Comparison of ENCODE assay signal across 11 cellular contexts in the genomic region with DNA sequence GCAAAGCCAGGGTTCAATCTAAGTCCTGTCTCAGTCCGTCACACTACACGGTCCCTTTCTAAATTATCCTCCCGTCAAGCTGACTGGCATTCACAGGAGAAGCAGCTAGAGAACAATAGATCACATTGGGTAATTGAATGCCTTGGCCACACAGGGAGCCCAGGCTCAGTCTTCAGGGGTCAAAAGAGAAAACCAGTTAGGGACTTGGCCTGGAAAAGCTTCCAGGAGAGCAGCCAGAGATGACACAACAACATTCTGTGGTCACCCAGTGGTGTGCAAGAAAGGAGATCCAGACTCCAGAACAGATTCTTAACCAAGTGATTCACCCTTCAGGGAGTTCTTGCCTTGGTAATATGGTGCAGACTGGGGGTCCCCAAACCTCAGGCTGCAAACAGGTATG. TPM values are rescaled to one million over a fixed set of nuclear protein-coding genes. Genes with fewer than 3 reads are reported as not detected.
A peak's percentile ranks its signal among the peaks of the same experiment; 100 is the strongest.
DNase-seq lines count a peak whose midpoint lies in the region; ATAC-seq and TF ChIP-seq lines count a peak whose summit lies in the region.
"Had no signal": no experiment of that assay in that cellular context is flagged by ENCODE, and none has a peak within 500 bp of the region (broad histone marks: within the 10 kb centered on the region; RNA-seq: fewer than 3 reads in every experiment).

No MANE protein-coding gene starts in this region.

- CTCF ChIA-PET in IMR-90 (lab: Yijun Ruan, JAX) = no interaction called here

- no peaks in the 10 kb centered on the region for H3K9me3 Mint-ChIP-seq in immature natural killer cell

- peaks cover 0 to 20% (median 12%) of the 10 kb centered on the region in 3 donors for H3K36me3 Mint-ChIP-seq in immature natural killer cell

- no peak overlapping the region for H2AK9ac ChIP-seq in IMR-90 (replicated peaks; ENCODE audit: low read depth, low read length, poor library complexity)

- H2BK5ac ChIP-seq in IMR-90 (ENCODE audit: low read depth, low read length, poor library complexity, severe bottlenecking) = peak overlapping the region; percentile 61

- WGBS in IMR-90 (ENCODE audit: extremely low coverage in 2 of 2, insufficient read length in 1 of 2), 2 experiments = no CpG with 5 or more reads among the region's 3 CpGs

- intact Hi-C loops in IMR-90 (cut with micrococcal nuclease) = no loop called here

- TF ChIP-seq CTCF in IMR-90 (conservative IDR thresholded peaks at IDR 0.05; ENCODE audit: low read depth, low read length) (no peak), cardiac fibroblast (IDR thresholded peaks at IDR 0.05; ENCODE audit: low read depth, low read length) (no peak)

- H3K9me1 ChIP-seq in IMR-90 (ENCODE audit: insufficient read depth, low read length) = peaks cover 28% of the 10 kb centered on the region

- H3K4me1 Mint-ChIP-seq in immature natural killer cell = no peaks in the 10 kb centered on the region

- H4K20me1 ChIP-seq in IMR-90 (ENCODE audit: insufficient read depth, low read length) = no peaks in the 10 kb centered on the region; the same call in 1 of the 2 replicates

- H3K23ac ChIP-seq in IMR-90 (ENCODE audit: low read depth, low read length) = peak overlapping the region; percentile 43; the same call in 1 of the 2 replicates

- peak; percentile 82 for ATAC-seq in IMR-90 (ENCODE audit: low read depth)
- no peak for ATAC-seq in GM18517 (IDR thresholded peaks at IDR 0.05; ENCODE audit: unreplicated experiment)

- in situ Hi-C loops in ACHN (cut with HindIII; ENCODE audit: low pct_ligation_motif_present, low pct_unique_long_range_greater_than_20kb, low sequenced_read_pairs) (no loop called here), IMR-90 (cut with MboI; ENCODE audit: low sequenced_read_pairs) (no loop called here)

- TF ChIP-seq POLR2A in IMR-90 (IDR thresholded peaks at IDR 0.05; ENCODE audit: low read depth, low read length) = no peak

- H3K36me3 ChIP-seq in IMR-90 (ENCODE audit: control insufficient read depth, insufficient read depth, low read length) = peaks cover 5% of the 10 kb centered on the region
- H3K36me3 ChIP-seq: thoracic aorta had no signal

- peak overlapping the region in 1 of 2 experiments; percentile 90; a peak in 3 of 4 replicates for H4K8ac ChIP-seq in IMR-90 (ENCODE audit: low read depth in 2 of 2, low read length in 2 of 2)

- H3K27me3 Mint-ChIP-seq in immature natural killer cell (ENCODE audit: low read depth in 3 of 3) = peaks cover 0 to 3% (median 2%) of the 10 kb centered on the region in 3 donors

- peak overlapping the region; percentile 99 for H3K4ac ChIP-seq in IMR-90 (ENCODE audit: low read depth, low read length)

- H4K91ac ChIP-seq in IMR-90 (ENCODE audit: insufficient read depth, low read depth, low read length) = peak overlapping the region; percentile 68

- H3K27me3 ChIP-seq in IMR-90 (ENCODE audit: control insufficient read depth, insufficient read depth, low read length) = no peaks in the 10 kb centered on the region

- no TSS peak for BruUV-seq in IMR-90 (replicated peaks; lab: Mats Ljungman, UMichigan)

- peak overlapping the region; percentile 34 for H3K27ac ChIP-seq in IMR-90 (ENCODE audit: insufficient read depth, low read length)
- H3K27ac ChIP-seq: thoracic aorta had no signal

- no peaks in the 10 kb centered on the region for H3K9me3 ChIP-seq in IMR-90 (ENCODE audit: control insufficient read depth, insufficient read depth, low read length)
- H3K9me3 ChIP-seq: thoracic aorta had no signal

- H3K4me3 Mint-ChIP-seq in immature natural killer cell = no peak overlapping the region

- H3K9ac ChIP-seq in IMR-90 (ENCODE audit: low read depth, low read length) = no peak overlapping the region

- POLR2A ChIA-PET in IMR-90 (lab: Charles Lee; ENCODE audit: unreplicated experiment) = no interaction called here

- H2AFZ ChIP-seq in IMR-90 (replicated peaks; ENCODE audit: low read length, poor library complexity) = no peak overlapping the region

- H3K4me2 ChIP-seq in IMR-90 (ENCODE audit: low read depth, low read length) = peak overlapping the region; percentile 51

- peaks cover 19 to 80% of the 10 kb centered on the region in 2 experiments for H3K79me1 ChIP-seq in IMR-90 (ENCODE audit: low read depth in 1 of 2, low read length in 2 of 2)

- H3K4me1 ChIP-seq in IMR-90 (ENCODE audit: control insufficient read depth, insufficient read depth, low read length) = peaks cover 17% of the 10 kb centered on the region

- no peak overlapping the region for H3K27ac Mint-ChIP-seq in immature natural killer cell

- 0 out of 2 replicates have a peak, but pooled peaks have one; percentile 3 for TF ChIP-seq RAD21 in IMR-90 (IDR thresholded peaks at IDR 0.05; ENCODE audit: low read length)

- H3K14ac ChIP-seq in IMR-90 (replicated peaks; ENCODE audit: low read depth, low read length) = peak overlapping the region; percentile 71; the same call in 1 of the 2 replicates

- dilution Hi-C loops in IMR-90 (cut with HindIII; ENCODE audit: low sequenced_read_pairs, unreplicated experiment) = no loop called here

- H2BK15ac ChIP-seq in IMR-90 (ENCODE audit: low read depth, low read length) = peak overlapping the region; percentile 62; the same call in 2 of the 3 replicates

- H3K18ac ChIP-seq in IMR-90 (ENCODE audit: low read depth, low read length) = peak overlapping the region; percentile 34; the same call in 1 of the 2 replicates

- H2BK20ac ChIP-seq in IMR-90 (ENCODE audit: low read depth, low read length) = peak overlapping the region; percentile 99

- H4K5ac ChIP-seq in IMR-90 (ENCODE audit: low read depth, low read length) = no peak overlapping the region

- DNase-seq in ACHN (peak; percentile 95), IMR-90 (peak; percentile 97), cardiac fibroblast (ENCODE audit: low read depth in 2 of 2) (peak; percentile 92 to 98), iris pigment epithelial cell (ENCODE audit: low read depth) (peak; percentile 99), D341Med (ENCODE audit: low spot score) (no peak), immature natural killer cell (no peak), NCI-H1694 treated with DMSO at 0.1 percent for 48 hours (lab: John Stamatoyannopoulos, UW) (no peak)
- DNase-seq: AML-193; effector CD4-positive, alpha-beta T cell had no signal

- 0 out of 2 replicates have a peak overlapping the region, but pooled peaks have one; percentile 7 for H3K56ac ChIP-seq in IMR-90 (ENCODE audit: extremely low read depth, insufficient read depth, low read length)

- peak overlapping the region; percentile 99 for H2AK5ac ChIP-seq in IMR-90 (ENCODE audit: low read depth, low read length)

- no peak overlapping the region for H3K4me3 ChIP-seq in IMR-90 (ENCODE audit: insufficient read depth, low read depth, low read length)
- no peak overlapping the region for H3K4me3 ChIP-seq in cardiac fibroblast (replicated peaks in 1 of 2; ENCODE audit: low read depth in 2 of 2, low read length in 2 of 2)
- H3K4me3 ChIP-seq: thoracic aorta had no signal

- H2BK120ac ChIP-seq in IMR-90 (ENCODE audit: low read depth, low read length) = peak overlapping the region; percentile 99

TF ChIP-seq in IMR-90, 13 proteins besides CTCF, POLR2A, EP300 and RAD21:
- peak; percentile 94 for TF ChIP-seq CEBPB (IDR thresholded peaks at IDR 0.05; ENCODE audit: low read depth, low read length)
- no peak for TF ChIP-seq ELK1 (IDR thresholded peaks at IDR 0.05; ENCODE audit: borderline replicate concordance, low read depth, low read length)
- TF ChIP-seq BHLHE40 (IDR thresholded peaks at IDR 0.05; ENCODE audit: low read depth, low read length) = peak; percentile 85
- peak; percentile 72 for TF ChIP-seq FOS (IDR thresholded peaks at IDR 0.05; ENCODE audit: low read depth, low read length)
- no peak for TF ChIP-seq NFE2L2 (IDR thresholded peaks at IDR 0.05; ENCODE audit: low read depth, low read length)
- TF ChIP-seq RCOR1 (IDR thresholded peaks at IDR 0.05; ENCODE audit: insufficient replicate concordance, low read length) = peak; percentile 73
TF ChIP-seq in IMR-90: peak in this region for 4.

RNA-seq across cellular contexts. Expression of gene ARHGAP31, which starts 15.9 kb away (rescaled TPM):
- total RNA-seq in IMR-90 (2012; rRNA removed) = 6.6 and 7.5 TPM in 2 replicates
- polyA plus RNA-seq in IMR-90 (2012; rRNA removed) (7.7 and 8.3 TPM in 2 replicates), immature natural killer cell (1 to 10 TPM; 1.1 to 4.9 (median 2.8) TPM)
- 2.2 and 2.4 TPM in 2 replicates for polyA plus RNA-seq in IMR-90 (2012; cell fraction: cytosol; rRNA removed)
- 2.2 and 3.0 TPM in 2 replicates for polyA plus RNA-seq in IMR-90 (2012; cell fraction: nucleus; rRNA removed; ENCODE audit: low replicate concordance)

Comparison
In these comparisons a context has a peak if more than half of its experiments do, and no peak if none do; other contexts are left out.
1. DNase-seq: peak in ACHN (single experiment), IMR-90 (single experiment), cardiac fibroblast (2 of 2) and iris pigment epithelial cell (single experiment); none in D341Med (single experiment), immature natural killer cell (0 of 3) and NCI-H1694 treated with DMSO at 0.1 percent for 48 hours (single experiment).